In genomic region chr6:129131282-129131681, GRCh38 we compare ENCODE assay signal across 18 cellular contexts.
DNase-seq lines count a peak whose midpoint lies in the region; ATAC-seq and TF ChIP-seq lines count a peak whose summit lies in the region.
"Had no signal": no experiment of that assay in that cellular context is flagged by ENCODE, and none has a peak within 500 bp of the region (broad histone marks: within the 10 kb centered on the region; RNA-seq: fewer than 3 reads in every experiment).

No MANE protein-coding gene starts in this region.

- no peak for TF ChIP-seq POLR2A in heart left ventricle (IDR thresholded peaks at IDR 0.05)

- H3K36me3 Mint-ChIP-seq in brain = no peaks in the 10 kb centered on the region
- H3K36me3 Mint-ChIP-seq: naive thymus-derived CD4-positive, alpha-beta T cell; T-cell had no signal

- H3K27me3 Mint-ChIP-seq in brain = no peaks in the 10 kb centered on the region

- peaks cover 0 to 3% (median 0%) of the 10 kb centered on the region in 5 experiments for H3K9me3 Mint-ChIP-seq in brain
- H3K9me3 Mint-ChIP-seq: T-cell had no signal

- H3K4me1 Mint-ChIP-seq in brain = peaks cover 48% of the 10 kb centered on the region
- H3K4me1 Mint-ChIP-seq: naive thymus-derived CD4-positive, alpha-beta T cell; T-cell had no signal

- H3K27ac Mint-ChIP-seq in brain = peak overlapping the region in 3 of 5 experiments; percentile 16 to 87 (median 74)
- H3K27ac Mint-ChIP-seq: naive thymus-derived CD4-positive, alpha-beta T cell; T-cell had no signal

- peak overlapping the region in 1 of 5 experiments; percentile 4 for H3K4me3 Mint-ChIP-seq in brain
- H3K4me3 Mint-ChIP-seq: naive thymus-derived CD4-positive, alpha-beta T cell; T-cell had no signal

- H3K4me1 ChIP-seq in heart left ventricle = peaks cover 0 to 73% (median 44%) of the 10 kb centered on the region in 12 donors
- H3K4me1 ChIP-seq in upper lobe of right lung = no peaks in the 10 kb centered on the region

- peak overlapping the region in 11 of 12 donors; percentile 41 to 90 (median 75) for H3K27ac ChIP-seq in heart left ventricle
- H3K27ac ChIP-seq in upper lobe of right lung = no peak overlapping the region
- H3K27ac ChIP-seq: brain microvascular endothelial cell, C4-2B had no signal

- ATAC-seq in heart left ventricle (peak; percentile 60 to 81 (median 72)), upper lobe of right lung (peak; percentile 59)
- ATAC-seq: naive thymus-derived CD4-positive, alpha-beta T cell; Panc1; T-cell had no signal

- DNase-seq in heart left ventricle (peak in 4 of 5 donors; percentile 33 to 65 (median 58)), pons (ENCODE audit: low spot score) (peak; percentile 34), upper lobe of right lung (no peak), iPS-NIHi7 (ENCODE audit: extremely low spot score) (no peak), OCI-M1 (lab: John Stamatoyannopoulos, UW) (no peak)
- no peak for DNase-seq in stimulated activated CD4-positive, alpha-beta T cell treated with anti-CD3 and anti-CD28 coated beads, Interleukin-4, amount 100 ng/mL, for 1 hour
- DNase-seq: activated effector memory CD4-positive, alpha-beta T cell treated with anti-CD3 and anti-CD28 coated beads, Interleukin-2, amount 50 U/mL, for 16 hours; brain microvascular endothelial cell; glutamatergic neuron; kidney glomerular epithelial cell; naive thymus-derived CD4-positive, alpha-beta T cell; NCI-H187 treated with DMSO at 0.1 percent for 48 hours; NCI-H510A treated with DMSO at 0.1 percent for 48 hours; stimulated activated CD4-positive, alpha-beta T cell treated with anti-CD3 and anti-CD28 coated beads, Interleukin-2, amount 100 ng/mL, for 48 hours; T-cell had no signal

- H3K4me3 ChIP-seq in heart left ventricle (no peak overlapping the region), upper lobe of right lung (no peak overlapping the region)

- H3K36me3 ChIP-seq in heart left ventricle (no peaks in the 10 kb centered on the region), upper lobe of right lung (no peaks in the 10 kb centered on the region)
- H3K36me3 ChIP-seq: brain microvascular endothelial cell had no signal

- intact Hi-C loops in heart left ventricle (cut with DNase I) = loop anchor here in 2 of 10 donors (10.0 kb wide), 2 partner anchors 114 to 236 kb away; no protein-coding TSS in a partner anchor
- intact Hi-C loops in upper lobe of right lung (cut with DNase I) = no loop called here

- WGBS in heart left ventricle, 4 donors = 49 to 64% (median 57%) methylated on average over 2 of the region's 2 CpGs

- no peaks in the 10 kb centered on the region for H3K9me3 ChIP-seq in heart left ventricle
- no peaks in the 10 kb centered on the region for H3K9me3 ChIP-seq in upper lobe of right lung

- H3K27me3 ChIP-seq in heart left ventricle (no peaks in the 10 kb centered on the region), upper lobe of right lung (no peaks in the 10 kb centered on the region)
- H3K27me3 ChIP-seq: brain microvascular endothelial cell had no signal

- TF ChIP-seq CTCF in brain (conservative IDR thresholded peaks at IDR 0.05) (no peak), heart left ventricle (IDR thresholded peaks at IDR 0.05) (no peak), upper lobe of right lung (IDR thresholded peaks at IDR 0.05) (no peak)

Comparison
In these comparisons a context has a peak if more than half of its experiments do, and no peak if none do; other contexts are left out.
1. DNase-seq: peak in heart left ventricle (4 of 5) and pons (single experiment); none in upper lobe of right lung (single experiment), iPS-NIHi7 (single experiment), OCI-M1 (single experiment) and stimulated activated CD4-positive, alpha-beta T cell treated with anti-CD3 and anti-CD28 coated beads, Interleukin-4, amount 100 ng/mL, for 1 hour (single experiment).